In the genomic region with DNA sequence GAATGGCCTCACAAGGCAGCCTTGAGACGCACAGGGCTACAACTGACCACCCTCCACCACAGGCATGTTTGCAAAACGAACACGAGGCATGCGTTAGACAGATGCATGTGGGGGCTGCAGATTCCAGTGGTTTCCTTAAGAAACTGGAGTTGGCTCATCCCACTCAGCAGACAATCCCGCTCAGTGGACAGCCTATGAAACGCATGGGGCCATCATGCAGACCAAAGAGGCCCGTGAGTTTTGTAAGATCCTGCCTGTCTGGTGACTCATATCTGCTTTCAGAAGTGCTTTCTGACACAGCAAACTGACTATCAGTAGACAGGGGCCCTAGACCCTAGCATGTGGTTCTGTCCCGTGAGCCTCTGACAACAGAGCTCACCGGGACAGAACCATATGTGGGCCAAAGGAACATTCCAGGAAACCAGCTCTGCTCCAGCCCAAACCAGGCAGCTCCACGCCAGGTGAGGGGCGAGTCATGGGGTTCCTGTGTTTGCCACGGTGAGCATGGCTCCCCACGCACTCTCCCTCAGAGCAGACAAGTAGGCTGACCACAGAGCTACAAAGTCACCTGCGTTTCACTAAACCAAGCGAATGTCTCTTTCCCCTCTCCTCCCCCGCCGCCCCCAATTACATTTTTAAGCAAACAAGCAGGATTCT, we compare ENCODE assay signal across 10 cellular contexts.
A peak's percentile ranks its signal among the peaks of the same experiment; 100 is the strongest.
DNase-seq lines count a peak whose midpoint lies in the region; ATAC-seq and TF ChIP-seq lines count a peak whose summit lies in the region.
"Had no signal": no experiment of that assay in that cellular context is flagged by ENCODE, and none has a peak within 500 bp of the region (broad histone marks: within the 10 kb centered on the region; RNA-seq: fewer than 3 reads in every experiment).

No MANE protein-coding gene starts in this region.

- no peak overlapping the region for H3K27ac ChIP-seq in right atrium auricular region
- H3K27ac ChIP-seq: parathyroid adenoma had no signal

- peaks cover 0 to 9% of the 10 kb centered on the region in 2 donors for H3K4me1 ChIP-seq in right atrium auricular region
- H3K4me1 ChIP-seq: parathyroid adenoma had no signal

- H3K4me3 ChIP-seq in HFF-Myc (replicated peaks; ENCODE audit: low read depth, low read length) (no peak overlapping the region), right atrium auricular region (no peak overlapping the region)

- TF ChIP-seq CTCF in HFF-Myc (IDR thresholded peaks at IDR 0.05; ENCODE audit: low read depth, low read length, missing control alignments) (no peak), right atrium auricular region (IDR thresholded peaks at IDR 0.05) (no peak)

- ATAC-seq in GM18498 (IDR thresholded peaks at IDR 0.05; ENCODE audit: unreplicated experiment) = no peak

- no peaks in the 10 kb centered on the region for H3K9me3 ChIP-seq in right atrium auricular region

- DNase-seq in AG08396 (ENCODE audit: low spot score) (peak; percentile 75), HFF-Myc (ENCODE audit: extremely low read depth, low read depth) (peak; percentile 30), SW480 (ENCODE audit: low spot score) (peak; percentile 6), right atrium auricular region (ENCODE audit: low spot score) (peak; percentile 58), GOT3 (lab: John Stamatoyannopoulos, UW) (no peak), germinal center (ENCODE audit: low spot score) (no peak), NCI-H345 treated with DMSO at 0.1 percent for 48 hours (lab: John Stamatoyannopoulos, UW; ENCODE audit: unreplicated experiment) (no peak)
- DNase-seq: head of caudate nucleus had no signal

- no peaks in the 10 kb centered on the region for H3K27me3 ChIP-seq in right atrium auricular region

- no peaks in the 10 kb centered on the region for H3K36me3 ChIP-seq in right atrium auricular region

Comparison
In these comparisons a context has a peak if more than half of its experiments do, and no peak if none do; other contexts are left out.
1. DNase-seq: peak in AG08396 (single experiment), HFF-Myc (single experiment), SW480 (single experiment) and right atrium auricular region (single experiment); none in GOT3 (single experiment), germinal center (single experiment) and NCI-H345 treated with DMSO at 0.1 percent for 48 hours (single experiment).